ENCODE assay signal across 1 cellular context in the genomic region with DNA sequence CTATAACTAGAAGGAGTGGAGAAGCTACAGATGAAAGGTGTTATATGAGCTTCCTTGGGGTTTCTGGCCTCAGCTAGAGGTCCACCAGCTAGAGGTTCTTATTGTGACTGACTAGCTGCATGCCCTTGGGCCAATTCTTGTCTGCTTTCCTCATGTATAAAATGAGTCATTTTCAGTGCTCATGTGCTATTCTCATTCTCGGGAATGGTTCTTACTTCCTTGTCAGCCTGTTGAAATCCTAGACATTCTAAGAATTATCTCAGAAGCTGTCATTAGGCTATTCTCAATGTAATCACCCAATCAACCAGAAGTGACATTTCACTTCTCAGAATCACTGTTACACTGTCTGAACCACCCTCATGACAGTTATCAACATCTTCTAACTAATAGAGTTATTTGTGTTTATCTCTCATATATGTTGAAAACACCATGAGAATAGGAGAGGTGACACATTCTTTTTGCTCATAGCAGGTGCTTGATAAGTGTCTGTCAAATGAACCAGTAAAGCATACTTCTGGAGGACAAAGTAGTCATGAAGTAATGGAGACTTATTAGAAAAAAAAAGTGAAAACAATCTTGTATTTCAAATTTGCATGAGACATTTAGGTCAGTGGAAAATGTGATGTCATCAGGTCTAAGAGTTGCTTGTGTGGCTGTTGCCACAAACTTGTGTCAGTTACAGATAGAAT.
A peak's percentile ranks its signal among the peaks of the same experiment; 100 is the strongest.
TF ChIP-seq lines count a peak whose summit lies in the region.

No MANE protein-coding gene starts in this region.

TF ChIP-seq in HEK293, 187 proteins besides CTCF, POLR2A, EP300 and RAD21 (continued from another document):
- TF ChIP-seq TSHZ1 (tag by site-specific recombination; IDR thresholded peaks at IDR 0.05; ENCODE audit: borderline replicate concordance) (peak; percentile 80; the same call in 1 of the 2 replicates), SCRT2 (tag by site-specific recombination; IDR thresholded peaks at IDR 0.05) (peak; percentile 92), KLF8 (tag by site-specific recombination; IDR thresholded peaks at IDR 0.05) (peak; percentile 52; the same call in 1 of the 2 replicates), ZNF660 (tag by site-specific recombination; IDR thresholded peaks at IDR 0.05) (peak; percentile 70), ZNF221 (tag by site-specific recombination; IDR thresholded peaks at IDR 0.05; ENCODE audit: borderline replicate concordance) (no peak), SP3 (tag by site-specific recombination; IDR thresholded peaks at IDR 0.05) (peak; percentile 36), ZNF426 (tag by site-specific recombination; IDR thresholded peaks at IDR 0.05) (no peak), ZNF785 (tag by site-specific recombination; IDR thresholded peaks at IDR 0.05) (no peak), ZNF600 (tag by site-specific recombination; IDR thresholded peaks at IDR 0.05) (0 out of 2 replicates have a peak, but pooled peaks have one; percentile 39), ZNF629 (tag by site-specific recombination; IDR thresholded peaks at IDR 0.05) (peak; percentile 85), ZNF571 (tag by site-specific recombination; IDR thresholded peaks at IDR 0.05) (no peak), IKZF3 (tag by site-specific recombination; IDR thresholded peaks at IDR 0.05) (no peak), KLF7 (tag by site-specific recombination; IDR thresholded peaks at IDR 0.05; ENCODE audit: borderline replicate concordance) (no peak), ZFP3 (tag by site-specific recombination; IDR thresholded peaks at IDR 0.05; ENCODE audit: low read depth) (no peak), ZNF843 (tag by site-specific recombination; IDR thresholded peaks at IDR 0.05) (peak; percentile 69; the same call in 1 of the 2 replicates), BCL6B (tag by site-specific recombination; IDR thresholded peaks at IDR 0.05) (no peak), ZNF549 (tag by site-specific recombination; IDR thresholded peaks at IDR 0.05) (no peak)
- TF ChIP-seq, protein P1, sequence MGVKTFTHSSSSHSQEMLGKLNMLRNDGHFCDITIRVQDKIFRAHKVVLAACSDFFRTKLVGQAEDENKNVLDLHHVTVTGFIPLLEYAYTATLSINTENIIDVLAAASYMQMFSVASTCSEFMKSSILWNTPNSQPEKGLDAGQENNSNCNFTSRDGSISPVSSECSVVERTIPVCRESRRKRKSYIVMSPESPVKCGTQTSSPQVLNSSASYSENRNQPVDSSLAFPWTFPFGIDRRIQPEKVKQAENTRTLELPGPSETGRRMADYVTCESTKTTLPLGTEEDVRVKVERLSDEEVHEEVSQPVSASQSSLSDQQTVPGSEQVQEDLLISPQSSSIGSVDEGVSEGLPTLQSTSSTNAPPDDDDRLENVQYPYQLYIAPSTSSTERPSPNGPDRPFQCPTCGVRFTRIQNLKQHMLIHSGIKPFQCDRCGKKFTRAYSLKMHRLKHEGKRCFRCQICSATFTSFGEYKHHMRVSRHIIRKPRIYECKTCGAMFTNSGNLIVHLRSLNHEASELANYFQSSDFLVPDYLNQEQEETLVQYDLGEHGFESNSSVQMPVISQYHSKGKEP (tag by site-specific recombination; IDR thresholded peaks at IDR 0.05), result no peak
- TF ChIP-seq, protein P2, sequence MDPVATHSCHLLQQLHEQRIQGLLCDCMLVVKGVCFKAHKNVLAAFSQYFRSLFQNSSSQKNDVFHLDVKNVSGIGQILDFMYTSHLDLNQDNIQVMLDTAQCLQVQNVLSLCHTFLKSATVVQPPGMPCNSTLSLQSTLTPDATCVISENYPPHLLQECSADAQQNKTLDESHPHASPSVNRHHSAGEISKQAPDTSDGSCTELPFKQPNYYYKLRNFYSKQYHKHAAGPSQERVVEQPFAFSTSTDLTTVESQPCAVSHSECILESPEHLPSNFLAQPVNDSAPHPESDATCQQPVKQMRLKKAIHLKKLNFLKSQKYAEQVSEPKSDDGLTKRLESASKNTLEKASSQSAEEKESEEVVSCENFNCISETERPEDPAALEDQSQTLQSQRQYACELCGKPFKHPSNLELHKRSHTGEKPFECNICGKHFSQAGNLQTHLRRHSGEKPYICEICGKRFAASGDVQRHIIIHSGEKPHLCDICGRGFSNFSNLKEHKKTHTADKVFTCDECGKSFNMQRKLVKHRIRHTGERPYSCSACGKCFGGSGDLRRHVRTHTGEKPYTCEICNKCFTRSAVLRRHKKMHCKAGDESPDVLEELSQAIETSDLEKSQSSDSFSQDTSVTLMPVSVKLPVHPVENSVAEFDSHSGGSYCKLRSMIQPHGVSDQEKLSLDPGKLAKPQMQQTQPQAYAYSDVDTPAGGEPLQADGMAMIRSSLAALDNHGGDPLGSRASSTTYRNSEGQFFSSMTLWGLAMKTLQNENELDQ (tag by site-specific recombination; IDR thresholded peaks at IDR 0.05; ENCODE audit: low read depth), result no peak
- TF ChIP-seq, protein P3, sequence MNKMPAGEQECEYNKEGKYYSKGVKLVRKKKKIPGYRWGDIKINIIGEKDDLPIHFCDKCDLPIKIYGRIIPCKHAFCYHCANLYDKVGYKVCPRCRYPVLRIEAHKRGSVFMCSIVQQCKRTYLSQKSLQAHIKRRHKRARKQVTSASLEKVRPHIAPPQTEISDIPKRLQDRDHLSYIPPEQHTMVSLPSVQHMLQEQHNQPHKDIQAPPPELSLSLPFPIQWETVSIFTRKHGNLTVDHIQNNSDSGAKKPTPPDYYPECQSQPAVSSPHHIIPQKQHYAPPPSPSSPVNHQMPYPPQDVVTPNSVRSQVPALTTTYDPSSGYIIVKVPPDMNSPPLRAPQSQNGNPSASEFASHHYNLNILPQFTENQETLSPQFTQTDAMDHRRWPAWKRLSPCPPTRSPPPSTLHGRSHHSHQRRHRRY (tag by site-specific recombination; IDR thresholded peaks at IDR 0.05), result no peak
TF ChIP-seq in HEK293: peak in this region for 32.
